8 cellular contexts compared by ENCODE assay signal in genomic region chr3:38003371-38003816, GRCh38. TPM values are rescaled to one million over a fixed set of nuclear protein-coding genes. Genes with fewer than 3 reads are reported as not detected.
DNase-seq lines count a peak whose midpoint lies in the region; ATAC-seq and TF ChIP-seq lines count a peak whose summit lies in the region.

No MANE protein-coding gene starts in this region.

- DNase-seq in GM10248 (ENCODE audit: extremely low spot score) (peak; percentile 72), activated T-cell treated with anti-CD3 and anti-CD28 coated beads for 1 hour (ENCODE audit: low read depth) (peak; percentile 54), epithelial cell of esophagus (ENCODE audit: low read depth) (peak; percentile 50), T1000 (lab: John Stamatoyannopoulos, UW) (no peak)

- ATAC-seq in GM18909 (IDR thresholded peaks at IDR 0.05; ENCODE audit: poor library complexity, unreplicated experiment), result no peak

- H3K27me3 ChIP-seq in Loucy (ENCODE audit: insufficient read depth, low read length, poor library complexity, severe bottlenecking) (no peaks in the 10 kb centered on the region), mucosa of rectum (ENCODE audit: control insufficient read depth in 2 of 2, insufficient read depth in 2 of 2, low read length in 2 of 2) (no peaks in the 10 kb centered on the region)

- H3K4me3 ChIP-seq in Loucy (ENCODE audit: low read length, poor library complexity, severe bottlenecking) (no peak overlapping the region), epithelial cell of esophagus (ENCODE audit: low read length) (no peak overlapping the region), mucosa of rectum (ENCODE audit: low read length in 2 of 2) (no peak overlapping the region)

- H3K79me2 ChIP-seq in Loucy (ENCODE audit: insufficient read depth, low read length), result no peaks in the 10 kb centered on the region

- CTCF ChIA-PET in GM10248 (lab: Yijun Ruan, JAX), result interaction anchor here (0.6 to 4.2 kb wide), 20 partner anchors 9 to 148 kb away, joined by 3 to 42 read pairs (median 4); partner anchors contain the start of genes ACAA1 and DLEC1

- no peaks in the 10 kb centered on the region for H3K4me1 ChIP-seq in Loucy (ENCODE audit: insufficient read depth, low read length, poor library complexity, severe bottlenecking)
- peaks cover 35 to 48% of the 10 kb centered on the region in 2 donors for H3K4me1 ChIP-seq in mucosa of rectum (ENCODE audit: control insufficient read depth in 2 of 2, insufficient read depth in 2 of 2, low read length in 2 of 2)

- no peaks in the 10 kb centered on the region for H4K20me1 ChIP-seq in Loucy (ENCODE audit: insufficient read depth, low read length, poor library complexity, severe bottlenecking)

- peak overlapping the region; percentile 90 to 96 for H3K27ac ChIP-seq in mucosa of rectum (ENCODE audit: low read depth in 2 of 2, low read length in 2 of 2)
- peak overlapping the region; percentile 95 for H3K27ac ChIP-seq in temporal lobe (ENCODE audit: low read depth, low read length)

- no peaks in the 10 kb centered on the region for H3F3A ChIP-seq in Loucy (ENCODE audit: low read depth)

- POLR2A ChIA-PET in GM10248 (lab: Yijun Ruan, JAX), result no interaction called here

- H3K36me3 ChIP-seq in Loucy (ENCODE audit: insufficient read depth, low read length) (peaks cover 22% of the 10 kb centered on the region; the same call in 1 of the 2 replicates), mucosa of rectum (ENCODE audit: control insufficient read depth in 2 of 2, insufficient read depth in 2 of 2, low read length in 2 of 2) (peaks cover 58 to 61% of the 10 kb centered on the region in 2 donors)

- no peaks in the 10 kb centered on the region for H3K9me2 ChIP-seq in Loucy (replicated peaks; ENCODE audit: low read depth, low read length)

- H3K9me3 ChIP-seq in Loucy (ENCODE audit: insufficient read depth, low read depth, low read length), result no peaks in the 10 kb centered on the region
- no peaks in the 10 kb centered on the region for H3K9me3 ChIP-seq in mucosa of rectum (ENCODE audit: control insufficient read depth in 2 of 2, low read length in 2 of 2)

- no peak overlapping the region for H3K4me2 ChIP-seq in Loucy (ENCODE audit: low read depth, low read length, poor library complexity, severe bottlenecking)

- peak; percentile 54 for TF ChIP-seq CTCF in GM10248 (IDR thresholded peaks at IDR 0.05; ENCODE audit: control extremely low read depth, extremely low read depth, low read depth, missing control alignments)
- TF ChIP-seq CTCF in Loucy (conservative IDR thresholded peaks at IDR 0.05; ENCODE audit: low read length), result peak; percentile 99
- TF ChIP-seq CTCF in epithelial cell of esophagus (IDR thresholded peaks at IDR 0.05; ENCODE audit: insufficient read depth, low read depth, low read length, missing control alignments), result peak; percentile 92

- no peak overlapping the region for H2AFZ ChIP-seq in Loucy (ENCODE audit: low read length)

- H3K9ac ChIP-seq in Loucy (ENCODE audit: low read depth, low read length, poor library complexity, severe bottlenecking) (no peak overlapping the region), mucosa of rectum (ENCODE audit: low read depth in 1 of 2, low read length in 2 of 2) (peak overlapping the region; percentile 44 to 75)

RNA-seq across cellular contexts. Expression of gene VILL, which starts 12.8 kb away (rescaled TPM):
- total RNA-seq in temporal lobe, result 9.1 TPM

RNA-seq across cellular contexts. Expression of gene PLCD1, which starts 26.0 kb away (rescaled TPM):
- 5.7 TPM for total RNA-seq in temporal lobe

RNA-seq across cellular contexts. Expression of gene DLEC1, which starts 35.6 kb away (rescaled TPM):
- 0.74 TPM for total RNA-seq in temporal lobe
